In the genomic region with DNA sequence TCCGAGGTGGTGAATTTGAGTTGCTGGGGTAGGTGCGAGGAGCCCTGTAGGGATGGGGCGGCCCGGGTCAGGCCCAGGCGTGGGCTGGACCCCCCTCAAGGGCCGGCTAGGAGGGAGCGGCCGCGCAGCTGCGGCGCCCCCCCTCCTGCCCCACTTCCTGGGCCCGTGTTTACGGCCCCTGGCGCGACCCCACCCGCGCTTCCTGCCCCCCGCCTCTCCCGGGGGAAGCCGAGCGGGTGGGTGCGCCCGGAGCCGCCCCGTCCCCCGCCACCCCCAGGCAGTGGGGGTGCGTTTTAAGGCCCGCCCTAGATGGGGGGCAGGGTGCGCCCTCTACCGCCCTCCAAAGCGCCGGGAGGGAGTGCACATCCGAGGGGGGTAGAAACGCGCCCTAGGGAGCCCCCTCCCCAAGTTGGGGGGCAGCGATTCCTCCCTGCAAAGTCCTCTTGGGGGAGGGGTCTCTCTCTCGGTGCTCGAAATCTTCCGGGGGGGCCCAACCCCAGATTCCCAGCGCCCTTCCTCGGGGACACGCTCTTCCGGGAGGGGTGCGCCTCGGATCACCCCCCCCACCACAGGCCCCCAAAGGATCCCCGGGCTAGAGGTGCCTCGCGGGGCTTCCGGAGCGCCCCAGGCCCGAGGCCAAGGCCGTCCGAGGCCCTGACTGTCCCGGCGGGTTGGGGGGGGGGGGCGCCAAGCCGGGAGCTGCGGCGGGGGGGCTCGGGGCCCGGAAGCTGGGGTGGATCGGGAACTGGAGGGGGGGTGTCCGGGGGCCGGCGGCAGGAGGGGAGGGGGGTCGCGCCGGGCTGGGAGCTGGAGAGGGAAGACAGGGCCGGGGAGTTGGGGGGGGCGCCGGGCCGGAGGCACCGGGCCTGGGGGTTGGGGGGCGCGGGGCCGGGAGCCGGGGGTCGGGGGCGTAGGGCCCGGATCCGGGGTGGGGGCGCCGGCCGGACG, we compare ENCODE assay signal across 1 cellular context.
TF ChIP-seq lines count a peak whose summit lies in the region.

No MANE protein-coding gene starts in this region.

TF ChIP-seq in K562, 482 proteins besides CTCF, POLR2A, EP300 and RAD21 (continued from another document and continues in another):
- TF ChIP-seq, protein P1, sequence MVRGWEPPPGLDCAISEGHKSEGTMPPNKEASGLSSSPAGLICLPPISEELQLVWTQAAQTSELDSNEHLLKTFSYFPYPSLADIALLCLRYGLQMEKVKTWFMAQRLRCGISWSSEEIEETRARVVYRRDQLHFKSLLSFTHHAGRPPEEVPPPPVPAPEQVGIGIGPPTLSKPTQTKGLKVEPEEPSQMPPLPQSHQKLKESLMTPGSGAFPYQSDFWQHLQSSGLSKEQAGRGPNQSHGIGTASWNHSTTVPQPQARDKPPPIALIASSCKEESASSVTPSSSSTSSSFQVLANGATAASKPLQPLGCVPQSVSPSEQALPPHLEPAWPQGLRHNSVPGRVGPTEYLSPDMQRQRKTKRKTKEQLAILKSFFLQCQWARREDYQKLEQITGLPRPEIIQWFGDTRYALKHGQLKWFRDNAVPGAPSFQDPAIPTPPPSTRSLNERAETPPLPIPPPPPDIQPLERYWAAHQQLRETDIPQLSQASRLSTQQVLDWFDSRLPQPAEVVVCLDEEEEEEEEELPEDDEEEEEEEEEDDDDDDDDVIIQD (CRISPR knock-in tag; IDR thresholded peaks at IDR 0.05), result no peak
- no peak for TF ChIP-seq ESRRA (IDR thresholded peaks at IDR 0.05; ENCODE audit: borderline replicate concordance, low read depth)
- TF ChIP-seq RBFOX2 (IDR thresholded peaks at IDR 0.05; ENCODE audit: low read depth, low read length), result peak; percentile 71
- TF ChIP-seq SIN3B (IDR thresholded peaks at IDR 0.05; ENCODE audit: low read depth), result peak; percentile 46; the same call in 1 of the 2 replicates
- no peak for TF ChIP-seq ZNF212 (CRISPR knock-in tag; IDR thresholded peaks at IDR 0.05)
- TF ChIP-seq, protein P2, sequence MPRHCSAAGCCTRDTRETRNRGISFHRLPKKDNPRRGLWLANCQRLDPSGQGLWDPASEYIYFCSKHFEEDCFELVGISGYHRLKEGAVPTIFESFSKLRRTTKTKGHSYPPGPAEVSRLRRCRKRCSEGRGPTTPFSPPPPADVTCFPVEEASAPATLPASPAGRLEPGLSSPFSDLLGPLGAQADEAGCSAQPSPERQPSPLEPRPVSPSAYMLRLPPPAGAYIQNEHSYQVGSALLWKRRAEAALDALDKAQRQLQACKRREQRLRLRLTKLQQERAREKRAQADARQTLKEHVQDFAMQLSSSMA (CRISPR knock-in tag; IDR thresholded peaks at IDR 0.05), result no peak
- no peak for TF ChIP-seq GATA2 (CRISPR knock-in tag; IDR thresholded peaks at IDR 0.05)
- no peak for TF ChIP-seq MEF2A (IDR thresholded peaks at IDR 0.05; ENCODE audit: control insufficient read depth, low read depth, low read length)
- TF ChIP-seq ETV1 (tag; conservative IDR thresholded peaks at IDR 0.05; ENCODE audit: low read depth), result peak; percentile 68
- no peak for TF ChIP-seq ETS2 (tag; IDR thresholded peaks at IDR 0.05; ENCODE audit: borderline replicate concordance, poor library complexity, severe bottlenecking)
- TF ChIP-seq TEAD2 (tag; IDR thresholded peaks at IDR 0.05), result no peak
- no peak for TF ChIP-seq ZNF224 (CRISPR knock-in tag; IDR thresholded peaks at IDR 0.05)
- TF ChIP-seq THRAP3 (IDR thresholded peaks at IDR 0.05; ENCODE audit: borderline replicate concordance), result no peak
- TF ChIP-seq, protein P3, sequence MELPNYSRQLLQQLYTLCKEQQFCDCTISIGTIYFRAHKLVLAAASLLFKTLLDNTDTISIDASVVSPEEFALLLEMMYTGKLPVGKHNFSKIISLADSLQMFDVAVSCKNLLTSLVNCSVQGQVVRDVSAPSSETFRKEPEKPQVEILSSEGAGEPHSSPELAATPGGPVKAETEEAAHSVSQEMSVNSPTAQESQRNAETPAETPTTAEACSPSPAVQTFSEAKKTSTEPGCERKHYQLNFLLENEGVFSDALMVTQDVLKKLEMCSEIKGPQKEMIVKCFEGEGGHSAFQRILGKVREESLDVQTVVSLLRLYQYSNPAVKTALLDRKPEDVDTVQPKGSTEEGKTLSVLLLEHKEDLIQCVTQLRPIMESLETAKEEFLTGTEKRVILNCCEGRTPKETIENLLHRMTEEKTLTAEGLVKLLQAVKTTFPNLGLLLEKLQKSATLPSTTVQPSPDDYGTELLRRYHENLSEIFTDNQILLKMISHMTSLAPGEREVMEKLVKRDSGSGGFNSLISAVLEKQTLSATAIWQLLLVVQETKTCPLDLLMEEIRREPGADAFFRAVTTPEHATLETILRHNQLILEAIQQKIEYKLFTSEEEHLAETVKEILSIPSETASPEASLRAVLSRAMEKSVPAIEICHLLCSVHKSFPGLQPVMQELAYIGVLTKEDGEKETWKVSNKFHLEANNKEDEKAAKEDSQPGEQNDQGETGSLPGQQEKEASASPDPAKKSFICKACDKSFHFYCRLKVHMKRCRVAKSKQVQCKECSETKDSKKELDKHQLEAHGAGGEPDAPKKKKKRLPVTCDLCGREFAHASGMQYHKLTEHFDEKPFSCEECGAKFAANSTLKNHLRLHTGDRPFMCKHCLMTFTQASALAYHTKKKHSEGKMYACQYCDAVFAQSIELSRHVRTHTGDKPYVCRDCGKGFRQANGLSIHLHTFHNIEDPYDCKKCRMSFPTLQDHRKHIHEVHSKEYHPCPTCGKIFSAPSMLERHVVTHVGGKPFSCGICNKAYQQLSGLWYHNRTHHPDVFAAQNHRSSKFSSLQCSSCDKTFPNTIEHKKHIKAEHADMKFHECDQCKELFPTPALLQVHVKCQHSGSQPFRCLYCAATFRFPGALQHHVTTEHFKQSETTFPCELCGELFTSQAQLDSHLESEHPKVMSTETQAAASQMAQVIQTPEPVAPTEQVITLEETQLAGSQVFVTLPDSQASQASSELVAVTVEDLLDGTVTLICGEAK (IDR thresholded peaks at IDR 0.05), result 0 out of 2 replicates have a peak, but pooled peaks have one; percentile 21
- TF ChIP-seq, protein P3 (CRISPR knock-in tag; IDR thresholded peaks at IDR 0.05), result no peak
- TF ChIP-seq ESRRB (CRISPR knock-in tag; IDR thresholded peaks at IDR 0.05; ENCODE audit: borderline replicate concordance), result no peak
- TF ChIP-seq ELF2 (CRISPR knock-in tag; IDR thresholded peaks at IDR 0.05), result 0 out of 2 replicates have a peak, but pooled peaks have one; percentile 27
- no peak for TF ChIP-seq ZNF232 (CRISPR knock-in tag; IDR thresholded peaks at IDR 0.05)
- no peak for TF ChIP-seq SMARCA4 (IDR thresholded peaks at IDR 0.05)
- peak; percentile 40 for TF ChIP-seq KDM5B (IDR thresholded peaks at IDR 0.05; ENCODE audit: insufficient replicate concordance, low read depth, low read length)
- TF ChIP-seq RBBP5 (IDR thresholded peaks at IDR 0.05; ENCODE audit: borderline replicate concordance, insufficient read depth, low read length, poor library complexity, severe bottlenecking), result peak; percentile 5
- TF ChIP-seq, protein P4, sequence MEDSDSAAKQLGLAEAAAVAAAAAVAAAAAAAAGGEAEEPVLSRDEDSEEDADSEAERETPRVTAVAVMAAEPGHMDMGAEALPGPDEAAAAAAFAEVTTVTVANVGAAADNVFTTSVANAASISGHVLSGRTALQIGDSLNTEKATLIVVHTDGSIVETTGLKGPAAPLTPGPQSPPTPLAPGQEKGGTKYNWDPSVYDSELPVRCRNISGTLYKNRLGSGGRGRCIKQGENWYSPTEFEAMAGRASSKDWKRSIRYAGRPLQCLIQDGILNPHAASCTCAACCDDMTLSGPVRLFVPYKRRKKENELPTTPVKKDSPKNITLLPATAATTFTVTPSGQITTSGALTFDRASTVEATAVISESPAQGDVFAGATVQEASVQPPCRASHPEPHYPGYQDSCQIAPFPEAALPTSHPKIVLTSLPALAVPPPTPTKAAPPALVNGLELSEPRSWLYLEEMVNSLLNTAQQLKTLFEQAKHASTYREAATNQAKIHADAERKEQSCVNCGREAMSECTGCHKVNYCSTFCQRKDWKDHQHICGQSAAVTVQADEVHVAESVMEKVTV (CRISPR knock-in tag; IDR thresholded peaks at IDR 0.05), result 0 out of 2 replicates have a peak, but pooled peaks have one; percentile 5
- no peak for TF ChIP-seq SRSF9 (IDR thresholded peaks at IDR 0.05; ENCODE audit: borderline replicate concordance, low read depth, low read length)
- TF ChIP-seq PHF8 (IDR thresholded peaks at IDR 0.05; ENCODE audit: borderline replicate concordance, low read length), result peak; percentile 40; the same call in 1 of the 2 replicates
- TF ChIP-seq, protein P5, sequence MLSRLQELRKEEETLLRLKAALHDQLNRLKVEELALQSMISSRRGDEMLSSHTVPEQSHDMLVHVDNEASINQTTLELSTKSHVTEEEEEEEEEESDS (CRISPR knock-in tag; IDR thresholded peaks at IDR 0.05), result no peak
- peak; percentile 42 to 57 for TF ChIP-seq NRF1 (conservative IDR thresholded peaks at IDR 0.05 in 1 of 2, IDR thresholded peaks at IDR 0.05 in 1 of 2)
- TF ChIP-seq ZNF717 (CRISPR knock-in tag; IDR thresholded peaks at IDR 0.05), result no peak
- TF ChIP-seq BRD4 (IDR thresholded peaks at IDR 0.05), result peak; percentile 26; the same call in 1 of the 2 replicates
- no peak for TF ChIP-seq LEF1 (IDR thresholded peaks at IDR 0.05)
- no peak for TF ChIP-seq TCFL5 (CRISPR knock-in tag; conservative IDR thresholded peaks at IDR 0.05)
- no peak for TF ChIP-seq HNRNPUL1 (IDR thresholded peaks at IDR 0.05; ENCODE audit: low read length)
- TF ChIP-seq ETV6 (IDR thresholded peaks at IDR 0.05; ENCODE audit: borderline replicate concordance in 1 of 2, low read depth in 2 of 2, low read length in 1 of 2), result no peak
- TF ChIP-seq ETV6 (CRISPR knock-in tag; IDR thresholded peaks at IDR 0.05; ENCODE audit: borderline replicate concordance), result no peak
- peak in 1 of 2 experiments; percentile 46; a peak in 1 of 4 replicates for TF ChIP-seq HDAC1 (IDR thresholded peaks at IDR 0.05)
- TF ChIP-seq CTBP1 (IDR thresholded peaks at IDR 0.05; ENCODE audit: borderline replicate concordance), result peak; percentile 27; the same call in 1 of the 2 replicates
- TF ChIP-seq, protein P6, sequence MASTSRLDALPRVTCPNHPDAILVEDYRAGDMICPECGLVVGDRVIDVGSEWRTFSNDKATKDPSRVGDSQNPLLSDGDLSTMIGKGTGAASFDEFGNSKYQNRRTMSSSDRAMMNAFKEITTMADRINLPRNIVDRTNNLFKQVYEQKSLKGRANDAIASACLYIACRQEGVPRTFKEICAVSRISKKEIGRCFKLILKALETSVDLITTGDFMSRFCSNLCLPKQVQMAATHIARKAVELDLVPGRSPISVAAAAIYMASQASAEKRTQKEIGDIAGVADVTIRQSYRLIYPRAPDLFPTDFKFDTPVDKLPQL (IDR thresholded peaks at IDR 0.05; ENCODE audit: extremely low read depth, insufficient read length), result no peak
- TF ChIP-seq KLF6 (CRISPR knock-in tag; IDR thresholded peaks at IDR 0.05; ENCODE audit: borderline replicate concordance), result no peak
- TF ChIP-seq ZNF780A (CRISPR knock-in tag; IDR thresholded peaks at IDR 0.05), result no peak
- no peak for TF ChIP-seq RUNX1 (IDR thresholded peaks at IDR 0.05; ENCODE audit: low read depth)
- peak; percentile 58; the same call in 1 of the 2 replicates for TF ChIP-seq EP400 (IDR thresholded peaks at IDR 0.05)
- peak; percentile 14; the same call in 1 of the 2 replicates for TF ChIP-seq HDAC2 (IDR thresholded peaks at IDR 0.05)
- no peak for TF ChIP-seq SRF (CRISPR knock-in tag; IDR thresholded peaks at IDR 0.05)
- TF ChIP-seq ZNF316 (IDR thresholded peaks at IDR 0.05), result no peak
- TF ChIP-seq TAF7 (tag; IDR thresholded peaks at IDR 0.05), result no peak
- TF ChIP-seq GTF2F1 (IDR thresholded peaks at IDR 0.05; ENCODE audit: low read depth, low read length), result no peak
- TF ChIP-seq ATF7 (IDR thresholded peaks at IDR 0.05), result no peak
- TF ChIP-seq, protein P7, sequence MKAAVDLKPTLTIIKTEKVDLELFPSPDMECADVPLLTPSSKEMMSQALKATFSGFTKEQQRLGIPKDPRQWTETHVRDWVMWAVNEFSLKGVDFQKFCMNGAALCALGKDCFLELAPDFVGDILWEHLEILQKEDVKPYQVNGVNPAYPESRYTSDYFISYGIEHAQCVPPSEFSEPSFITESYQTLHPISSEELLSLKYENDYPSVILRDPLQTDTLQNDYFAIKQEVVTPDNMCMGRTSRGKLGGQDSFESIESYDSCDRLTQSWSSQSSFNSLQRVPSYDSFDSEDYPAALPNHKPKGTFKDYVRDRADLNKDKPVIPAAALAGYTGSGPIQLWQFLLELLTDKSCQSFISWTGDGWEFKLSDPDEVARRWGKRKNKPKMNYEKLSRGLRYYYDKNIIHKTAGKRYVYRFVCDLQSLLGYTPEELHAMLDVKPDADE (conservative IDR thresholded peaks at IDR 0.05; ENCODE audit: control insufficient read depth, low read depth, low read length), result peak; percentile 45; the same call in 1 of the 2 replicates
- peak; percentile 52; the same call in 1 of the 2 replicates for TF ChIP-seq FOXM1 (IDR thresholded peaks at IDR 0.05; ENCODE audit: low read depth)
- TF ChIP-seq FOXM1 (CRISPR knock-in tag; IDR thresholded peaks at IDR 0.05; ENCODE audit: low read depth), result no peak
- TF ChIP-seq, protein P8, sequence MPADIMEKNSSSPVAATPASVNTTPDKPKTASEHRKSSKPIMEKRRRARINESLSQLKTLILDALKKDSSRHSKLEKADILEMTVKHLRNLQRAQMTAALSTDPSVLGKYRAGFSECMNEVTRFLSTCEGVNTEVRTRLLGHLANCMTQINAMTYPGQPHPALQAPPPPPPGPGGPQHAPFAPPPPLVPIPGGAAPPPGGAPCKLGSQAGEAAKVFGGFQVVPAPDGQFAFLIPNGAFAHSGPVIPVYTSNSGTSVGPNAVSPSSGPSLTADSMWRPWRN (IDR thresholded peaks at IDR 0.05; ENCODE audit: low read depth), result no peak
- no peak for TF ChIP-seq RNF2 (IDR thresholded peaks at IDR 0.05)
- TF ChIP-seq EWSR1 (IDR thresholded peaks at IDR 0.05; ENCODE audit: borderline replicate concordance, low read depth, partially characterized antibody), result no peak
